ENCODE assay signal across 8 cellular contexts in the genomic region with DNA sequence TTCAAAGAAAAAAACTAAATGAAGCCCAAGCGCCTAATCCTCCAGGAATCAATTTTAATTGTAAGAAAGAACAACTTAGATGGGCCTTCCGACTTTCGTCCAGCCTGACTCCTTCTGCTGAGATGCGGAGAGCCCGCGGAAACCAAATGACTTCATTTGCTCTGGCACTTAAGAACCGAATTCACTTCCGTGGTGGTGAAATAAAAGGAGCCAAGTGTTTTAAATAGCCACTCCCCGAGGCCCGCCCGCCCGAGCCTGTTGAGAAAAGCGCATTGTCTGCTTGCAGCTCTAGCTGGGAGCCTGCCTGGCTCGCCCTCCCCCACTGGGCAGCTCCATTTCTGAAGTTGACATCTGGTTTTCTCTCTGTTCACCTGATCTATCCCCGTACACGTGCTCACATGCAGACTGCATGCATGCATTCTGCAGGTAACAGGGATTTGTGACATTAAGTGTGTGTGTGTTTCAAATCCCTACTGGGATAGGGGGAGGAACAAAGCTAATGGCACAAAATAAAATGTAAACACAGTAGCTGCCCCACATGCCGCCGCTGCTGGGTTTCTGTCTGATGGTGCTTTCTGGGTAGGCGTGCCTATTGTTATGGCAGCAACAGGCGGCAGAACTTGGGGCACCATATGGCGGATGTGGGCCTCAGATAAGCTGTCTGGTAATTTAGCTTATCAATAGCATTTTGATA. TPM values are rescaled to one million over a fixed set of nuclear protein-coding genes. Genes with fewer than 3 reads are reported as not detected.
A peak's percentile ranks its signal among the peaks of the same experiment; 100 is the strongest.
DNase-seq lines count a peak whose midpoint lies in the region; ATAC-seq and TF ChIP-seq lines count a peak whose summit lies in the region.

No MANE protein-coding gene starts in this region.

- no peak for TF ChIP-seq CTCF in mucosa of descending colon (IDR thresholded peaks at IDR 0.05)
- no peak for TF ChIP-seq CTCF in GM10248 (IDR thresholded peaks at IDR 0.05; ENCODE audit: control extremely low read depth, extremely low read depth, low read depth, missing control alignments)
- TF ChIP-seq CTCF in GM13976 (IDR thresholded peaks at IDR 0.05; ENCODE audit: borderline replicate concordance, control extremely low read depth, extremely low read depth, insufficient read depth, missing control alignments): no peak

- in situ Hi-C loops in GM13976 (cut with MboI; ENCODE audit: low sequenced_read_pairs, unreplicated experiment): no loop called here

- H3K4me1 ChIP-seq in mucosa of descending colon (ENCODE audit: low read depth): peaks cover 40% of the 10 kb centered on the region

- ATAC-seq in SK-N-SH treated with all-trans-retinoic acid at 6 μM for 48 hours: peak; percentile 67
- ATAC-seq in esophagus mucosa: peak; percentile 90
- ATAC-seq in mucosa of descending colon: peak; percentile 81
- ATAC-seq in HG02571 (IDR thresholded peaks at IDR 0.05; ENCODE audit: unreplicated experiment): no peak

- CTCF ChIA-PET in GM10248 (lab: Yijun Ruan, JAX): interaction anchor here (1.4 kb wide), 1 partner anchor 95 kb away, joined by 3 read pairs; no protein-coding TSS in a partner anchor

- peak; percentile 78 for DNase-seq in COLO829 (ENCODE audit: low spot score)
- peak; percentile 60 for DNase-seq in NAMALWA (ENCODE audit: low spot score)
- peak; percentile 90 to 92 (median 92) for DNase-seq in mucosa of descending colon
- no peak for DNase-seq in GM10248 (ENCODE audit: extremely low spot score)
- DNase-seq in GM13976 (ENCODE audit: low spot score): no peak

- no peak overlapping the region for H3K4me3 ChIP-seq in mucosa of descending colon

- POLR2A ChIA-PET in GM10248 (lab: Yijun Ruan, JAX): no interaction called here

- H3K36me3 ChIP-seq in mucosa of descending colon (ENCODE audit: low read depth): no peaks in the 10 kb centered on the region

- intact Hi-C loops in mucosa of descending colon (cut with DNase I, micrococcal nuclease): loop anchor here in 1 of 2 donors (10.0 kb wide), 1 partner anchor 204 kb away; no protein-coding TSS in a partner anchor

- H3K9me3 ChIP-seq in mucosa of descending colon: no peaks in the 10 kb centered on the region

TF ChIP-seq in SK-N-SH treated with all-trans-retinoic acid at 6 μM for 48 hours, 23 proteins besides CTCF, POLR2A, EP300 and RAD21:
- TF ChIP-seq GLIS3 (CRISPR knock-in tag; IDR thresholded peaks at IDR 0.05): no peak
- no peak for TF ChIP-seq ZNF8 (CRISPR knock-in tag; IDR thresholded peaks at IDR 0.05)
- peak; percentile 74; the same call in 1 of the 2 replicates for TF ChIP-seq TCF4 (CRISPR knock-in tag; IDR thresholded peaks at IDR 0.05; ENCODE audit: borderline replicate concordance)
- TF ChIP-seq PPARA (CRISPR knock-in tag; IDR thresholded peaks at IDR 0.05; ENCODE audit: borderline replicate concordance): no peak
- TF ChIP-seq CSDC2 (CRISPR knock-in tag; IDR thresholded peaks at IDR 0.05): no peak
- TF ChIP-seq ZFP30 (CRISPR knock-in tag; IDR thresholded peaks at IDR 0.05): no peak
- TF ChIP-seq CSRNP3 (CRISPR knock-in tag; IDR thresholded peaks at IDR 0.05): no peak
- 0 out of 2 replicates have a peak, but pooled peaks have one; percentile 49 for TF ChIP-seq TSHZ2 (CRISPR knock-in tag; IDR thresholded peaks at IDR 0.05)

RNA-seq across cellular contexts. Expression of gene TEAD1, which starts 6.2 kb away (rescaled TPM):
- total RNA-seq in esophagus mucosa: 35.3 TPM
- total RNA-seq in mucosa of descending colon: 100 to 1,000 TPM in 1 of 3 donors, 10 to 100 TPM in 2; 33.2 to 196 (median 41.1) TPM

Comparison
In these comparisons a context has a peak if more than half of its experiments do, and no peak if none do; other contexts are left out.
1. DNase-seq: peak in COLO829 (single experiment), NAMALWA (single experiment) and mucosa of descending colon (3 of 3); none in GM10248 (single experiment) and GM13976 (single experiment).